2 cellular contexts compared by ENCODE assay signal in genomic region chr17:201257-201656, GRCh38. TPM values are rescaled to one million over a fixed set of nuclear protein-coding genes. Genes with fewer than 3 reads are reported as not detected.
"Had no signal": no experiment of that assay in that cellular context is flagged by ENCODE, and none has a peak within 500 bp of the region (broad histone marks: within the 10 kb centered on the region; RNA-seq: fewer than 3 reads in every experiment).

No MANE protein-coding gene starts in this region.

RNA-seq across cellular contexts. Expression of gene DOC2B, which starts 19.8 kb away (rescaled TPM):
- polyA plus RNA-seq: keratinocyte, mammary epithelial cell had no signal
